Comparison of ENCODE assay signal across 1 cellular context in genomic region chr15:57327985-57328471, GRCh38.
TF ChIP-seq lines count a peak whose summit lies in the region.

No MANE protein-coding gene starts in this region.

TF ChIP-seq in K562, 482 proteins besides CTCF, POLR2A, EP300 and RAD21 (continued from another document and continues in another):
- TF ChIP-seq ILK (tag; IDR thresholded peaks at IDR 0.05; ENCODE audit: borderline replicate concordance, low read depth) (no peak), CBX3 (IDR thresholded peaks at IDR 0.05; ENCODE audit: borderline replicate concordance in 1 of 2, low read length in 2 of 2) (no peak), ZNF184 (CRISPR knock-in tag; IDR thresholded peaks at IDR 0.05) (no peak), U2AF2 (optimal IDR thresholded peaks at IDR 0.05; ENCODE audit: low read depth, low read length) (no peak), ZNF766 (CRISPR knock-in tag; conservative IDR thresholded peaks at IDR 0.05) (0 out of 2 replicates have a peak, but pooled peaks have one; percentile 38), AFF1 (IDR thresholded peaks at IDR 0.05; ENCODE audit: low read depth in 1 of 2, partially characterized antibody in 2 of 2) (no peak), ZNF518B (CRISPR knock-in tag; IDR thresholded peaks at IDR 0.05) (no peak), RREB1 (CRISPR knock-in tag; IDR thresholded peaks at IDR 0.05) (peak; percentile 50; the same call in 1 of the 2 replicates), DIDO1 (tag; IDR thresholded peaks at IDR 0.05; ENCODE audit: low read depth) (no peak), ZBTB5 (IDR thresholded peaks at IDR 0.05) (no peak), ZNF316 (IDR thresholded peaks at IDR 0.05) (peak; percentile 91), SMAD1 (IDR thresholded peaks at IDR 0.05; ENCODE audit: low read depth, low read length, partially characterized antibody) (no peak), SNRNP70 (optimal IDR thresholded peaks at IDR 0.05; ENCODE audit: low read depth, low read length) (no peak)
- TF ChIP-seq, protein P1, sequence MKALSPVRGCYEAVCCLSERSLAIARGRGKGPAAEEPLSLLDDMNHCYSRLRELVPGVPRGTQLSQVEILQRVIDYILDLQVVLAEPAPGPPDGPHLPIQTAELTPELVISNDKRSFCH (CRISPR knock-in tag; IDR thresholded peaks at IDR 0.05), result no peak
- TF ChIP-seq, protein P1 (tag; IDR thresholded peaks at IDR 0.05), result 0 out of 2 replicates have a peak, but pooled peaks have one; percentile 22
- TF ChIP-seq, protein P2, sequence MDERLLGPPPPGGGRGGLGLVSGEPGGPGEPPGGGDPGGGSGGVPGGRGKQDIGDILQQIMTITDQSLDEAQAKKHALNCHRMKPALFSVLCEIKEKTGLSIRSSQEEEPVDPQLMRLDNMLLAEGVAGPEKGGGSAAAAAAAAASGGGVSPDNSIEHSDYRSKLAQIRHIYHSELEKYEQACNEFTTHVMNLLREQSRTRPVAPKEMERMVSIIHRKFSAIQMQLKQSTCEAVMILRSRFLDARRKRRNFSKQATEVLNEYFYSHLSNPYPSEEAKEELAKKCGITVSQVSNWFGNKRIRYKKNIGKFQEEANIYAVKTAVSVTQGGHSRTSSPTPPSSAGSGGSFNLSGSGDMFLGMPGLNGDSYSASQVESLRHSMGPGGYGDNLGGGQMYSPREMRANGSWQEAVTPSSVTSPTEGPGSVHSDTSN (CRISPR knock-in tag; IDR thresholded peaks at IDR 0.05; ENCODE audit: low read depth), result no peak
- TF ChIP-seq, protein P2 (tag; conservative IDR thresholded peaks at IDR 0.05; ENCODE audit: low read depth), result no peak
- TF ChIP-seq, protein P3, sequence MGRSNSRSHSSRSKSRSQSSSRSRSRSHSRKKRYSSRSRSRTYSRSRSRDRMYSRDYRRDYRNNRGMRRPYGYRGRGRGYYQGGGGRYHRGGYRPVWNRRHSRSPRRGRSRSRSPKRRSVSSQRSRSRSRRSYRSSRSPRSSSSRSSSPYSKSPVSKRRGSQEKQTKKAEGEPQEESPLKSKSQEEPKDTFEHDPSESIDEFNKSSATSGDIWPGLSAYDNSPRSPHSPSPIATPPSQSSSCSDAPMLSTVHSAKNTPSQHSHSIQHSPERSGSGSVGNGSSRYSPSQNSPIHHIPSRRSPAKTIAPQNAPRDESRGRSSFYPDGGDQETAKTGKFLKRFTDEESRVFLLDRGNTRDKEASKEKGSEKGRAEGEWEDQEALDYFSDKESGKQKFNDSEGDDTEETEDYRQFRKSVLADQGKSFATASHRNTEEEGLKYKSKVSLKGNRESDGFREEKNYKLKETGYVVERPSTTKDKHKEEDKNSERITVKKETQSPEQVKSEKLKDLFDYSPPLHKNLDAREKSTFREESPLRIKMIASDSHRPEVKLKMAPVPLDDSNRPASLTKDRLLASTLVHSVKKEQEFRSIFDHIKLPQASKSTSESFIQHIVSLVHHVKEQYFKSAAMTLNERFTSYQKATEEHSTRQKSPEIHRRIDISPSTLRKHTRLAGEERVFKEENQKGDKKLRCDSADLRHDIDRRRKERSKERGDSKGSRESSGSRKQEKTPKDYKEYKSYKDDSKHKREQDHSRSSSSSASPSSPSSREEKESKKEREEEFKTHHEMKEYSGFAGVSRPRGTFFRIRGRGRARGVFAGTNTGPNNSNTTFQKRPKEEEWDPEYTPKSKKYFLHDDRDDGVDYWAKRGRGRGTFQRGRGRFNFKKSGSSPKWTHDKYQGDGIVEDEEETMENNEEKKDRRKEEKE (IDR thresholded peaks at IDR 0.05; ENCODE audit: borderline replicate concordance in 1 of 2, control insufficient read depth in 1 of 2, low read depth in 2 of 2, low read length in 1 of 2), result no peak
- TF ChIP-seq, protein P4, sequence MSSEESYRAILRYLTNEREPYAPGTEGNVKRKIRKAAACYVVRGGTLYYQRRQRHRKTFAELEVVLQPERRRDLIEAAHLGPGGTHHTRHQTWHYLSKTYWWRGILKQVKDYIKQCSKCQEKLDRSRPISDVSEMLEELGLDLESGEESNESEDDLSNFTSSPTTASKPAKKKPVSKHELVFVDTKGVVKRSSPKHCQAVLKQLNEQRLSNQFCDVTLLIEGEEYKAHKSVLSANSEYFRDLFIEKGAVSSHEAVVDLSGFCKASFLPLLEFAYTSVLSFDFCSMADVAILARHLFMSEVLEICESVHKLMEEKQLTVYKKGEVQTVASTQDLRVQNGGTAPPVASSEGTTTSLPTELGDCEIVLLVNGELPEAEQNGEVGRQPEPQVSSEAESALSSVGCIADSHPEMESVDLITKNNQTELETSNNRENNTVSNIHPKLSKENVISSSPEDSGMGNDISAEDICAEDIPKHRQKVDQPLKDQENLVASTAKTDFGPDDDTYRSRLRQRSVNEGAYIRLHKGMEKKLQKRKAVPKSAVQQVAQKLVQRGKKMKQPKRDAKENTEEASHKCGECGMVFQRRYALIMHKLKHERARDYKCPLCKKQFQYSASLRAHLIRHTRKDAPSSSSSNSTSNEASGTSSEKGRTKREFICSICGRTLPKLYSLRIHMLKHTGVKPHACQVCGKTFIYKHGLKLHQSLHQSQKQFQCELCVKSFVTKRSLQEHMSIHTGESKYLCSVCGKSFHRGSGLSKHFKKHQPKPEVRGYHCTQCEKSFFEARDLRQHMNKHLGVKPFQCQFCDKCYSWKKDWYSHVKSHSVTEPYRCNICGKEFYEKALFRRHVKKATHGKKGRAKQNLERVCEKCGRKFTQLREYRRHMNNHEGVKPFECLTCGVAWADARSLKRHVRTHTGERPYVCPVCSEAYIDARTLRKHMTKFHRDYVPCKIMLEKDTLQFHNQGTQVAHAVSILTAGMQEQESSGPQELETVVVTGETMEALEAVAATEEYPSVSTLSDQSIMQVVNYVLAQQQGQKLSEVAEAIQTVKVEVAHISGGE (CRISPR knock-in tag; IDR thresholded peaks at IDR 0.05), result 0 out of 6 replicates have a peak, but pooled peaks of 1 of the 3 experiments have one; percentile 26
- TF ChIP-seq, protein P5, sequence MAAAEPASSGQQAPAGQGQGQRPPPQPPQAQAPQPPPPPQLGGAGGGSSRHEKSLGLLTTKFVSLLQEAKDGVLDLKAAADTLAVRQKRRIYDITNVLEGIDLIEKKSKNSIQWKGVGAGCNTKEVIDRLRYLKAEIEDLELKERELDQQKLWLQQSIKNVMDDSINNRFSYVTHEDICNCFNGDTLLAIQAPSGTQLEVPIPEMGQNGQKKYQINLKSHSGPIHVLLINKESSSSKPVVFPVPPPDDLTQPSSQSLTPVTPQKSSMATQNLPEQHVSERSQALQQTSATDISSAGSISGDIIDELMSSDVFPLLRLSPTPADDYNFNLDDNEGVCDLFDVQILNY (CRISPR knock-in tag; IDR thresholded peaks at IDR 0.05), result no peak
